Comparison of ENCODE assay signal across 22 cellular contexts in genomic region chr2:205259131-205259530, GRCh38.
DNase-seq lines count a peak whose midpoint lies in the region; ATAC-seq and TF ChIP-seq lines count a peak whose summit lies in the region.
"Had no signal": no experiment of that assay in that cellular context is flagged by ENCODE, and none has a peak within 500 bp of the region (broad histone marks: within the 10 kb centered on the region; RNA-seq: fewer than 3 reads in every experiment).

No MANE protein-coding gene starts in this region.

- H3K79me2 ChIP-seq in SK-N-SH (ENCODE audit: insufficient read depth), result no peaks in the 10 kb centered on the region

- no peak for TF ChIP-seq EP300 in SK-N-SH (IDR thresholded peaks at IDR 0.05; ENCODE audit: borderline replicate concordance in 1 of 2, low read depth in 1 of 2, low read length in 1 of 2)
- TF ChIP-seq EP300 in esophagus muscularis mucosa (IDR thresholded peaks at IDR 0.05), result no peak

- WGBS in SK-N-SH (ENCODE audit: low lambda C conversion rate), result 63% methylated on average over 1 of the region's 1 CpG
- 95% methylated on average over 1 of the region's 1 CpG for WGBS in esophagus muscularis mucosa

- H3K27ac Mint-ChIP-seq in chondrocyte (ENCODE audit: unreplicated experiment), result peak overlapping the region; percentile 86

- H3K36me3 Mint-ChIP-seq in chondrocyte (ENCODE audit: low read depth), result peaks cover 4% of the 10 kb centered on the region

- intact Hi-C loops in cardiac septum (cut with DNase I), result no loop called here
- intact Hi-C loops in esophagus muscularis mucosa (cut with DNase I), result no loop called here

- H3K27ac ChIP-seq in SK-N-SH (ENCODE audit: low read depth in 2 of 2, low read length in 1 of 2) (peak overlapping the region in 1 of 2 experiments; percentile 67; a peak in 2 of 4 replicates), esophagus muscularis mucosa (replicated peaks in 1 of 4) (no peak overlapping the region)
- H3K27ac ChIP-seq: 22Rv1, SJSA1 had no signal

- no peak overlapping the region for H3K4me2 ChIP-seq in SK-N-SH

- TF ChIP-seq CTCF in SK-N-SH (IDR thresholded peaks at IDR 0.05), result no peak
- no peak for TF ChIP-seq CTCF in chondrocyte (IDR thresholded peaks at IDR 0.05)
- no peak for TF ChIP-seq CTCF in esophagus muscularis mucosa (IDR thresholded peaks at IDR 0.05)

- no peaks in the 10 kb centered on the region for H4K20me1 ChIP-seq in SK-N-SH (ENCODE audit: insufficient read depth)

- no peak overlapping the region for H3K4me3 ChIP-seq in SK-N-SH (ENCODE audit: low read depth in 2 of 2, low read length in 1 of 2)
- H3K4me3 ChIP-seq in esophagus muscularis mucosa, result no peak overlapping the region
- H3K4me3 ChIP-seq: MG63, SJSA1 had no signal

- H3K27me3 ChIP-seq in SK-N-SH (ENCODE audit: insufficient read depth) (no peaks in the 10 kb centered on the region), esophagus muscularis mucosa (no peaks in the 10 kb centered on the region)
- H3K27me3 ChIP-seq: MG63, SJSA1 had no signal

- ATAC-seq in SK-N-SH treated with all-trans-retinoic acid at 6 μM for 48 hours, result no peak

- TF ChIP-seq POLR2A in esophagus muscularis mucosa (IDR thresholded peaks at IDR 0.05; ENCODE audit: low read depth), result no peak

- DNase-seq in SK-N-SH (no peak), chondrocyte (ENCODE audit: low spot score) (no peak), kidney glomerular epithelial cell (lab: John Stamatoyannopoulos, UW) (peak; percentile 14), smooth muscle cell of the brain vasculature (ENCODE audit: low read depth, low spot score) (peak; percentile 2), cardiac septum (ENCODE audit: low spot score) (no peak), esophagus muscularis mucosa (ENCODE audit: extremely low spot score) (no peak)
- no peak for DNase-seq in activated CD8-positive, alpha-beta memory T cell treated with anti-CD3 and anti-CD28 coated beads for 24 hours
- DNase-seq: Calu3, DND-41, H7, KBM-7, MG63, NCI-H1048, NCI-H1417, NCI-H1694, NCI-H2029 treated with DMSO at 0.1 percent for 48 hours, NCI-H526 treated with DMSO at 0.1 percent for 48 hours, Right ventricle myocardium superior, RPMI8226 had no signal

- CTCF ChIA-PET in SK-N-SH (lab: Yijun Ruan, JAX), result interaction anchor here (0.7 kb wide), 1 partner anchor 12 kb away, joined by 3 read pairs; no protein-coding TSS in a partner anchor

- H2AFZ ChIP-seq in SK-N-SH (ENCODE audit: low read depth), result no peak overlapping the region

- H3K9me3 ChIP-seq in SK-N-SH (no peaks in the 10 kb centered on the region), esophagus muscularis mucosa (no peaks in the 10 kb centered on the region)
- H3K9me3 ChIP-seq: MG63, SJSA1 had no signal

- H3K9me3 Mint-ChIP-seq in chondrocyte (ENCODE audit: low read depth), result peaks cover 5% of the 10 kb centered on the region

- no peaks in the 10 kb centered on the region for H3K27me3 Mint-ChIP-seq in chondrocyte (ENCODE audit: low read depth)

- peak overlapping the region; percentile 1; the same call in 1 of the 2 replicates for H3K9ac ChIP-seq in SK-N-SH

- H3F3A ChIP-seq in SK-N-SH (replicated peaks; ENCODE audit: insufficient read depth), result peaks cover 4% of the 10 kb centered on the region

- H3K9me2 ChIP-seq in SK-N-SH, result no peaks in the 10 kb centered on the region

- no peaks in the 10 kb centered on the region for H3K4me1 ChIP-seq in SK-N-SH (ENCODE audit: control insufficient read depth in 1 of 2, insufficient read depth in 2 of 2, low read depth in 1 of 2, low read length in 1 of 2)
- H3K4me1 ChIP-seq in esophagus muscularis mucosa, result no peaks in the 10 kb centered on the region
- H3K4me1 ChIP-seq: SJSA1 had no signal

- no peaks in the 10 kb centered on the region for H3K36me3 ChIP-seq in SK-N-SH (replicated peaks in 1 of 2; ENCODE audit: control insufficient read depth in 1 of 2, insufficient read depth in 2 of 2, low read length in 1 of 2)
- no peaks in the 10 kb centered on the region for H3K36me3 ChIP-seq in esophagus muscularis mucosa
- H3K36me3 ChIP-seq: MG63, SJSA1 had no signal

- POLR2A ChIA-PET in SK-N-SH (lab: Yijun Ruan, JAX), result no interaction called here

- no peak for TF ChIP-seq RAD21 in SK-N-SH (IDR thresholded peaks at IDR 0.05; ENCODE audit: low read length)

- H3K4me3 Mint-ChIP-seq in chondrocyte (ENCODE audit: unreplicated experiment), result no peak overlapping the region

- peaks cover 29% of the 10 kb centered on the region for H3K4me1 Mint-ChIP-seq in chondrocyte (ENCODE audit: low read depth)

TF ChIP-seq in SK-N-SH, 30 proteins besides CTCF, POLR2A, EP300 and RAD21:
- TF ChIP-seq IRF3 (IDR thresholded peaks at IDR 0.05; ENCODE audit: low read depth, low read length) (no peak), CHD2 (IDR thresholded peaks at IDR 0.05; ENCODE audit: low read length, partially characterized antibody) (no peak), TCF12 (IDR thresholded peaks at IDR 0.05) (no peak), ELF1 (IDR thresholded peaks at IDR 0.05) (no peak), GABPA (IDR thresholded peaks at IDR 0.05; ENCODE audit: low read depth) (no peak)

TF ChIP-seq in SK-N-SH treated with all-trans-retinoic acid at 6 μM for 48 hours, 23 proteins besides CTCF, POLR2A, EP300 and RAD21:
- TF ChIP-seq POU6F1 (CRISPR knock-in tag; IDR thresholded peaks at IDR 0.05; ENCODE audit: borderline replicate concordance, low read depth), result no peak
- no peak for TF ChIP-seq ZNF565 (CRISPR knock-in tag; conservative IDR thresholded peaks at IDR 0.05; ENCODE audit: low read depth)
- TF ChIP-seq ZNF70 (CRISPR knock-in tag; IDR thresholded peaks at IDR 0.05), result no peak
- no peak for TF ChIP-seq CSDC2 (CRISPR knock-in tag; IDR thresholded peaks at IDR 0.05)
- TF ChIP-seq, protein P1, sequence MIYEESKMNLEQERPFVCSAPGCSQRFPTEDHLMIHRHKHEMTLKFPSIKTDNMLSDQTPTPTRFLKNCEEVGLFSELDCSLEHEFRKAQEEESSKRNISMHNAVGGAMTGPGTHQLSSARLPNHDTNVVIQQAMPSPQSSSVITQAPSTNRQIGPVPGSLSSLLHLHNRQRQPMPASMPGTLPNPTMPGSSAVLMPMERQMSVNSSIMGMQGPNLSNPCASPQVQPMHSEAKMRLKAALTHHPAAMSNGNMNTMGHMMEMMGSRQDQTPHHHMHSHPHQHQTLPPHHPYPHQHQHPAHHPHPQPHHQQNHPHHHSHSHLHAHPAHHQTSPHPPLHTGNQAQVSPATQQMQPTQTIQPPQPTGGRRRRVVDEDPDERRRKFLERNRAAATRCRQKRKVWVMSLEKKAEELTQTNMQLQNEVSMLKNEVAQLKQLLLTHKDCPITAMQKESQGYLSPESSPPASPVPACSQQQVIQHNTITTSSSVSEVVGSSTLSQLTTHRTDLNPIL (CRISPR knock-in tag; IDR thresholded peaks at IDR 0.05; ENCODE audit: low read depth), result no peak
- TF ChIP-seq ESRRG (CRISPR knock-in tag; IDR thresholded peaks at IDR 0.05), result no peak
- TF ChIP-seq ISL1 (CRISPR knock-in tag; IDR thresholded peaks at IDR 0.05), result no peak
- no peak for TF ChIP-seq BACH2 (CRISPR knock-in tag; IDR thresholded peaks at IDR 0.05; ENCODE audit: borderline replicate concordance)
- TF ChIP-seq ZNF8 (CRISPR knock-in tag; IDR thresholded peaks at IDR 0.05), result no peak
- TF ChIP-seq TCF4 (CRISPR knock-in tag; IDR thresholded peaks at IDR 0.05; ENCODE audit: borderline replicate concordance), result no peak
- TF ChIP-seq, protein P2, sequence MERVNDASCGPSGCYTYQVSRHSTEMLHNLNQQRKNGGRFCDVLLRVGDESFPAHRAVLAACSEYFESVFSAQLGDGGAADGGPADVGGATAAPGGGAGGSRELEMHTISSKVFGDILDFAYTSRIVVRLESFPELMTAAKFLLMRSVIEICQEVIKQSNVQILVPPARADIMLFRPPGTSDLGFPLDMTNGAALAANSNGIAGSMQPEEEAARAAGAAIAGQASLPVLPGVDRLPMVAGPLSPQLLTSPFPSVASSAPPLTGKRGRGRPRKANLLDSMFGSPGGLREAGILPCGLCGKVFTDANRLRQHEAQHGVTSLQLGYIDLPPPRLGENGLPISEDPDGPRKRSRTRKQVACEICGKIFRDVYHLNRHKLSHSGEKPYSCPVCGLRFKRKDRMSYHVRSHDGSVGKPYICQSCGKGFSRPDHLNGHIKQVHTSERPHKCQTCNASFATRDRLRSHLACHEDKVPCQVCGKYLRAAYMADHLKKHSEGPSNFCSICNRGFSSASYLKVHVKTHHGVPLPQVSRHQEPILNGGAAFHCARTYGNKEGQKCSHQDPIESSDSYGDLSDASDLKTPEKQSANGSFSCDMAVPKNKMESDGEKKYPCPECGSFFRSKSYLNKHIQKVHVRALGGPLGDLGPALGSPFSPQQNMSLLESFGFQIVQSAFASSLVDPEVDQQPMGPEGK (CRISPR knock-in tag; IDR thresholded peaks at IDR 0.05; ENCODE audit: borderline replicate concordance), result no peak
- TF ChIP-seq ZFP3 (CRISPR knock-in tag; IDR thresholded peaks at IDR 0.05), result no peak
- TF ChIP-seq OSR1 (CRISPR knock-in tag; IDR thresholded peaks at IDR 0.05), result no peak
- no peak for TF ChIP-seq RARB (CRISPR knock-in tag; IDR thresholded peaks at IDR 0.05)
- TF ChIP-seq, protein P3, sequence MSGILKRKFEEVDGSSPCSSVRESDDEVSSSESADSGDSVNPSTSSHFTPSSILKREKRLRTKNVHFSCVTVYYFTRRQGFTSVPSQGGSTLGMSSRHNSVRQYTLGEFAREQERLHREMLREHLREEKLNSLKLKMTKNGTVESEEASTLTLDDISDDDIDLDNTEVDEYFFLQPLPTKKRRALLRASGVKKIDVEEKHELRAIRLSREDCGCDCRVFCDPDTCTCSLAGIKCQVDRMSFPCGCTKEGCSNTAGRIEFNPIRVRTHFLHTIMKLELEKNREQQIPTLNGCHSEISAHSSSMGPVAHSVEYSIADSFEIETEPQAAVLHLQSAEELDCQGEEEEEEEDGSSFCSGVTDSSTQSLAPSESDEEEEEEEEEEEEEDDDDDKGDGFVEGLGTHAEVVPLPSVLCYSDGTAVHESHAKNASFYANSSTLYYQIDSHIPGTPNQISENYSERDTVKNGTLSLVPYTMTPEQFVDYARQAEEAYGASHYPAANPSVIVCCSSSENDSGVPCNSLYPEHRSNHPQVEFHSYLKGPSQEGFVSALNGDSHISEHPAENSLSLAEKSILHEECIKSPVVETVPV (CRISPR knock-in tag; IDR thresholded peaks at IDR 0.05), result no peak
- no peak for TF ChIP-seq ARNTL (CRISPR knock-in tag; IDR thresholded peaks at IDR 0.05; ENCODE audit: borderline replicate concordance, low read depth)

Comparison
In these comparisons a context has a peak if more than half of its experiments do, and no peak if none do; other contexts are left out.
1. DNase-seq: peak in kidney glomerular epithelial cell (single experiment) and smooth muscle cell of the brain vasculature (single experiment); none in SK-N-SH (single experiment), chondrocyte (single experiment), activated CD8-positive, alpha-beta memory T cell treated with anti-CD3 and anti-CD28 coated beads for 24 hours (single experiment), cardiac septum (single experiment) and esophagus muscularis mucosa (single experiment).